In genomic region chr22:43330178-43331063, GRCh38 we compare ENCODE assay signal across 2 cellular contexts.
TF ChIP-seq lines count a peak whose summit lies in the region.

No MANE protein-coding gene starts in this region.

TF ChIP-seq in HepG2, 621 proteins besides CTCF, POLR2A, EP300 and RAD21:
- TF ChIP-seq ZZZ3 (CRISPR knock-in tag; IDR thresholded peaks at IDR 0.05; ENCODE audit: borderline replicate concordance) (no peak), BRF2 (CRISPR knock-in tag; IDR thresholded peaks at IDR 0.05) (no peak), ZNF629 (CRISPR knock-in tag; conservative IDR thresholded peaks at IDR 0.05) (peak; percentile 59), RBAK (CRISPR knock-in tag; IDR thresholded peaks at IDR 0.05) (no peak)

TF ChIP-seq in H1, 55 proteins besides CTCF, POLR2A, EP300 and RAD21:
- TF ChIP-seq RFX5 (IDR thresholded peaks at IDR 0.05; ENCODE audit: borderline replicate concordance, low read depth, low read length) (no peak), TCF12 (IDR thresholded peaks at IDR 0.05; ENCODE audit: low read depth, low read length) (no peak), CHD2 (IDR thresholded peaks at IDR 0.05; ENCODE audit: low read length) (no peak), CTBP2 (IDR thresholded peaks at IDR 0.05; ENCODE audit: borderline replicate concordance, insufficient read depth, insufficient read length, low read length) (no peak), CREB1 (IDR thresholded peaks at IDR 0.05) (no peak), SIX5 (IDR thresholded peaks at IDR 0.05; ENCODE audit: low read depth, low read length) (no peak), KDM1A (IDR thresholded peaks at IDR 0.05; ENCODE audit: borderline replicate concordance, low read length) (0 out of 2 replicates have a peak, but pooled peaks have one; percentile 21), CEBPB (IDR thresholded peaks at IDR 0.05; ENCODE audit: low read depth, low read length) (no peak)
